Comparison of ENCODE assay signal across 31 cellular contexts in genomic region chr18:62374410-62374965, GRCh38.
"Had no signal": no experiment of that assay in that cellular context is flagged by ENCODE, and none has a peak within 500 bp of the region (broad histone marks: within the 10 kb centered on the region; RNA-seq: fewer than 3 reads in every experiment).

No MANE protein-coding gene starts in this region.

- H3K36me3 ChIP-seq: ascending aorta, pancreas, prostate gland, sigmoid colon, thoracic aorta, uterus had no signal

- H3K4me1 ChIP-seq: ascending aorta, pancreas, prostate gland, uterus had no signal

- FAIRE-seq: frontal cortex, kidney, pancreas, small intestine had no signal

- H3K9me3 Mint-ChIP-seq: activated CD4-positive, alpha-beta memory T cell treated with anti-CD3 and anti-CD28 coated beads, Interleukin-2, amount 10 ng/mL, durations not matched to agents 7 days and 5 days; activated CD4-positive, alpha-beta T cell treated with anti-CD3 and anti-CD28 coated beads, Interleukin-2, amount 10 ng/mL, durations not matched to agents 7 days and 5 days; activated naive CD4-positive, alpha-beta T cell treated with anti-CD3 and anti-CD28 coated beads, Interleukin-2, amount 10 ng/mL, durations not matched to agents 7 days and 5 days; activated naive CD8-positive, alpha-beta T cell treated with anti-CD3 and anti-CD28 coated beads, Interleukin-2, amount 10 ng/mL, durations not matched to agents 7 days and 5 days; activated T-cell treated with anti-CD3 and anti-CD28 coated beads, Interleukin-2, amount 50 U/mL, for 24 hours; brain; mesothelial cell of epicardium; naive B cell; nephron progenitor cell; stimulated activated effector memory CD8-positive, alpha-beta T cell treated with anti-CD3 and anti-CD28 coated beads, Interleukin-12 subunit alpha, Interleukin-12 subunit beta, amount 100 ng/mL, for 72 hours; stimulated activated naive CD8-positive, alpha-beta T cell treated with anti-CD3 and anti-CD28 coated beads, Interleukin-15, Interleukin-2, amounts not matched to agents 100 ng/mL and 50 ng/mL, for 24 hours; type B pancreatic cell had no signal

- H3K4me1 Mint-ChIP-seq: mesothelial cell of epicardium, naive B cell had no signal

- DNase-seq: activated CD4-positive, alpha-beta memory T cell treated with anti-CD3 and anti-CD28 coated beads, Interleukin-2, amount 10 ng/mL, durations not matched to agents 7 days and 5 days; activated CD4-positive, alpha-beta T cell treated with anti-CD3 and anti-CD28 coated beads for 1 hour; activated CD4-positive, alpha-beta T cell treated with anti-CD3 and anti-CD28 coated beads, Interleukin-2, amount 10 ng/mL, durations not matched to agents 7 days and 5 days; activated CD8-positive, alpha-beta memory T cell treated with anti-CD3 and anti-CD28 coated beads, Interleukin-2, amount 50 U/mL, for 48 hours; activated gamma-delta T cell; activated naive CD4-positive, alpha-beta T cell treated with anti-CD3 and anti-CD28 coated beads, Interleukin-2, amount 10 ng/mL, durations not matched to agents 7 days and 5 days; activated naive CD8-positive, alpha-beta T cell treated with anti-CD3 and anti-CD28 coated beads, Interleukin-2, amount 10 ng/mL, durations not matched to agents 7 days and 5 days; activated T-cell treated with anti-CD3 and anti-CD28 coated beads, Interleukin-2, amount 50 U/mL, for 24 hours; central memory CD4-positive, alpha-beta T cell; dermis blood vessel endothelial cell; effector CD4-positive, alpha-beta T cell; glutamatergic neuron; kidney; naive B cell; nephron progenitor cell; pancreas; retina; sigmoid colon; small intestine; stimulated activated CD4-positive, alpha-beta T cell treated with anti-CD3 and anti-CD28 coated beads, Interleukin-4, amount 100 ng/mL, for 24 hours; T1000; uterus had no signal

- H3K4me3 Mint-ChIP-seq: activated CD4-positive, alpha-beta memory T cell treated with anti-CD3 and anti-CD28 coated beads, Interleukin-2, amount 10 ng/mL, durations not matched to agents 7 days and 5 days; activated CD4-positive, alpha-beta T cell treated with anti-CD3 and anti-CD28 coated beads, Interleukin-2, amount 10 ng/mL, durations not matched to agents 7 days and 5 days; activated naive CD4-positive, alpha-beta T cell treated with anti-CD3 and anti-CD28 coated beads, Interleukin-2, amount 10 ng/mL, durations not matched to agents 7 days and 5 days; activated naive CD8-positive, alpha-beta T cell treated with anti-CD3 and anti-CD28 coated beads, Interleukin-2, amount 10 ng/mL, durations not matched to agents 7 days and 5 days; activated T-cell treated with anti-CD3 and anti-CD28 coated beads, Interleukin-2, amount 50 U/mL, for 24 hours; brain; mesothelial cell of epicardium; naive B cell; nephron progenitor cell; stimulated activated effector memory CD8-positive, alpha-beta T cell treated with anti-CD3 and anti-CD28 coated beads, Interleukin-12 subunit alpha, Interleukin-12 subunit beta, amount 100 ng/mL, for 72 hours; stimulated activated naive CD8-positive, alpha-beta T cell treated with anti-CD3 and anti-CD28 coated beads, Interleukin-15, Interleukin-2, amounts not matched to agents 100 ng/mL and 50 ng/mL, for 24 hours; type B pancreatic cell had no signal

- H3K27ac Mint-ChIP-seq: activated CD4-positive, alpha-beta memory T cell treated with anti-CD3 and anti-CD28 coated beads, Interleukin-2, amount 10 ng/mL, durations not matched to agents 7 days and 5 days; activated CD4-positive, alpha-beta T cell treated with anti-CD3 and anti-CD28 coated beads, Interleukin-2, amount 10 ng/mL, durations not matched to agents 7 days and 5 days; activated naive CD4-positive, alpha-beta T cell treated with anti-CD3 and anti-CD28 coated beads, Interleukin-2, amount 10 ng/mL, durations not matched to agents 7 days and 5 days; activated naive CD8-positive, alpha-beta T cell treated with anti-CD3 and anti-CD28 coated beads, Interleukin-2, amount 10 ng/mL, durations not matched to agents 7 days and 5 days; activated T-cell treated with anti-CD3 and anti-CD28 coated beads, Interleukin-2, amount 50 U/mL, for 24 hours; mesothelial cell of epicardium; nephron progenitor cell; stimulated activated naive CD8-positive, alpha-beta T cell treated with anti-CD3 and anti-CD28 coated beads, Interleukin-15, Interleukin-2, amounts not matched to agents 100 ng/mL and 50 ng/mL, for 24 hours; type B pancreatic cell had no signal

- ATAC-seq: stimulated activated effector memory CD8-positive, alpha-beta T cell treated with anti-CD3 and anti-CD28 coated beads, Interleukin-12 subunit alpha, Interleukin-12 subunit beta, amount 100 ng/mL, for 72 hours had no signal

- H3K27ac ChIP-seq: ascending aorta, pancreas, prostate gland, sigmoid colon, thoracic aorta, uterus had no signal

- H3K4me3 ChIP-seq: ascending aorta, pancreas, prostate gland, sigmoid colon, thoracic aorta, uterus had no signal

- H3K9me3 ChIP-seq: ascending aorta, pancreas, prostate gland, sigmoid colon, thoracic aorta, uterus had no signal

- H3K36me3 Mint-ChIP-seq: brain, mesothelial cell of epicardium, naive B cell, type B pancreatic cell had no signal

- H3K27me3 Mint-ChIP-seq: activated CD4-positive, alpha-beta memory T cell treated with anti-CD3 and anti-CD28 coated beads, Interleukin-2, amount 10 ng/mL, durations not matched to agents 7 days and 5 days; activated CD4-positive, alpha-beta T cell treated with anti-CD3 and anti-CD28 coated beads, Interleukin-2, amount 10 ng/mL, durations not matched to agents 7 days and 5 days; activated naive CD4-positive, alpha-beta T cell treated with anti-CD3 and anti-CD28 coated beads, Interleukin-2, amount 10 ng/mL, durations not matched to agents 7 days and 5 days; activated naive CD8-positive, alpha-beta T cell treated with anti-CD3 and anti-CD28 coated beads, Interleukin-2, amount 10 ng/mL, durations not matched to agents 7 days and 5 days; activated T-cell treated with anti-CD3 and anti-CD28 coated beads, Interleukin-2, amount 50 U/mL, for 24 hours; naive B cell; stimulated activated naive CD8-positive, alpha-beta T cell treated with anti-CD3 and anti-CD28 coated beads, Interleukin-15, Interleukin-2, amounts not matched to agents 100 ng/mL and 50 ng/mL, for 24 hours; type B pancreatic cell had no signal

- H3K27me3 ChIP-seq: ascending aorta, pancreas, sigmoid colon, uterus had no signal
